17 cellular contexts compared by ENCODE assay signal in the genomic region with DNA sequence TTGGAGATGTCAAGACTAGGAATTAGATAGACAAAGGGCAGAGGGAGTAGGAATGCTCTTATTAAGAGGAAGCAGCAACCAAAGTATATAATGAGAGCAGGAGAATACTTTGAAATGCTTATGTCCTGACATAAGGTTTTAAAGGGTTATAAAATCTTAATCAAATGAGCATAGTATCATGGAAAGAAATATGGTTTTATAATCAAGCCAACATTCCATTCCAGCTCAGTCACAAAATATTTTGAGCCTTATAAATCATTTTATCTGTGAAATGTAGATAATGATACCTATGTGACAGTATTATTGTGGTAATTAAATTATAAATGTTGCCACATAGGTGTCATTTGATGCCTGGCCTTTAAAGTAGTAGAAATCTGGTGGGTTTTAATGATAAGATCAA. TPM values are rescaled to one million over a fixed set of nuclear protein-coding genes. Genes with fewer than 3 reads are reported as not detected.
A peak's percentile ranks its signal among the peaks of the same experiment; 100 is the strongest.
DNase-seq lines count a peak whose midpoint lies in the region; ATAC-seq, FAIRE-seq and TF ChIP-seq lines count a peak whose summit lies in the region.
"Had no signal": no experiment of that assay in that cellular context is flagged by ENCODE, and none has a peak within 500 bp of the region (broad histone marks: within the 10 kb centered on the region; RNA-seq: fewer than 3 reads in every experiment).

No MANE protein-coding gene starts in this region.

- H3K9ac ChIP-seq in HepG2 (ENCODE audit: insufficient read depth, low read depth, low read length) (no peak overlapping the region), endodermal cell (ENCODE audit: extremely low read depth, low read length, poor library complexity, severe bottlenecking) (no peak overlapping the region), liver (ENCODE audit: low read depth in 1 of 2, low read length in 2 of 2) (no peak overlapping the region)

- H3K79me2 ChIP-seq in HepG2 (ENCODE audit: insufficient read depth, low read length) = peaks cover 91% of the 10 kb centered on the region

- H3K36me3 ChIP-seq in HepG2 (replicated peaks in 1 of 2; ENCODE audit: control insufficient read depth in 1 of 2, insufficient read depth in 2 of 2, low read length in 2 of 2) (peaks cover 0 to 2% of the 10 kb centered on the region in 2 experiments; a peak in 2 of 5 replicates), right lobe of liver (no peaks in the 10 kb centered on the region), endodermal cell (ENCODE audit: control insufficient read depth, insufficient read depth, low read length) (no peaks in the 10 kb centered on the region), liver (ENCODE audit: control insufficient read depth in 4 of 4, insufficient read depth in 3 of 4, low read depth in 1 of 4, low read length in 3 of 4) (no peaks in the 10 kb centered on the region), tibial artery (no peaks in the 10 kb centered on the region)

- no peaks in the 10 kb centered on the region for H3K9me3 ChIP-seq in HepG2 (ENCODE audit: low read length)
- no peaks in the 10 kb centered on the region for H3K9me3 ChIP-seq in right lobe of liver
- no peaks in the 10 kb centered on the region for H3K9me3 ChIP-seq in endodermal cell (ENCODE audit: control insufficient read depth, low read length)
- H3K9me3 ChIP-seq in liver (ENCODE audit: control insufficient read depth in 4 of 4, low read length in 3 of 4) = no peaks in the 10 kb centered on the region
- H3K9me3 ChIP-seq in tibial artery = no peaks in the 10 kb centered on the region

- no peaks in the 10 kb centered on the region for H4K20me1 ChIP-seq in HepG2 (ENCODE audit: insufficient read depth, low read length)

- TF ChIP-seq POLR2A in HepG2 (IDR thresholded peaks at IDR 0.05; ENCODE audit: insufficient read depth in 1 of 2, low read depth in 2 of 2, low read length in 2 of 2) (no peak), right lobe of liver (IDR thresholded peaks at IDR 0.05) (no peak)

- no TSS peak for BruUV-seq in HepG2 (replicated peaks; lab: Mats Ljungman, UMichigan)

- no peak for TF ChIP-seq EP300 in HepG2 (IDR thresholded peaks at IDR 0.05; ENCODE audit: low read depth in 2 of 2, low read length in 2 of 2)
- TF ChIP-seq EP300 in HepG2 (CRISPR knock-in tag; IDR thresholded peaks at IDR 0.05; ENCODE audit: borderline replicate concordance) = no peak

- H3K36me3 Mint-ChIP-seq in endodermal cell (ENCODE audit: low read depth) = no peaks in the 10 kb centered on the region
- no peaks in the 10 kb centered on the region for H3K36me3 Mint-ChIP-seq in activated T-cell treated with anti-CD3 and anti-CD28 coated beads, Interleukin-2, amount 50 U/mL, for 72 hours (ENCODE audit: insufficient read depth in 2 of 2)

- no peak for DNase-seq in HepG2 (ENCODE audit: low spot score)
- DNase-seq in right lobe of liver = no peak
- DNase-seq in endodermal cell = no peak
- no peak for DNase-seq in tibial artery
- no peak for DNase-seq in activated T-cell treated with anti-CD3 and anti-CD28 coated beads, Interleukin-2, amount 50 U/mL, for 72 hours
- DNase-seq in DMS153 treated with DMSO at 0.1 percent for 48 hours (lab: John Stamatoyannopoulos, UW; ENCODE audit: unreplicated experiment) = no peak
- no peak for DNase-seq in iPS-NIHi11 (ENCODE audit: low spot score)
- DNase-seq: Kasumi-1, MV-4-11, NCI-H1417 treated with DMSO at 0.1 percent for 48 hours, NCI-H2029 treated with DMSO at 0.1 percent for 48 hours, NCI-H524, SHP77 had no signal

- H3K27ac Mint-ChIP-seq in endodermal cell = peak overlapping the region; percentile 19
- no peak overlapping the region for H3K27ac Mint-ChIP-seq in activated T-cell treated with anti-CD3 and anti-CD28 coated beads, Interleukin-2, amount 50 U/mL, for 72 hours

- H3K27me3 ChIP-seq in HepG2 (ENCODE audit: control insufficient read depth in 1 of 2, insufficient read depth in 2 of 2, low read length in 2 of 2) (no peaks in the 10 kb centered on the region), right lobe of liver (no peaks in the 10 kb centered on the region), endodermal cell (ENCODE audit: control insufficient read depth, insufficient read depth, low read length, poor library complexity, severe bottlenecking) (no peaks in the 10 kb centered on the region), liver (ENCODE audit: control insufficient read depth in 4 of 4, insufficient read depth in 4 of 4, low read length in 3 of 4) (no peaks in the 10 kb centered on the region), tibial artery (no peaks in the 10 kb centered on the region)

- intact Hi-C loops in HepG2 (cut with micrococcal nuclease; ENCODE audit: unreplicated experiment) (no loop called here), right lobe of liver (cut with DNase I) (no loop called here), tibial artery (cut with DNase I; ENCODE audit: low total_unique reads) (no loop called here)

- H3K27ac ChIP-seq in HepG2 (ENCODE audit: extremely low read length, insufficient read depth, low read length) (peak overlapping the region; percentile 45), right lobe of liver (no peak overlapping the region), endodermal cell (ENCODE audit: low read depth, low read length) (no peak overlapping the region), liver (ENCODE audit: low read depth in 1 of 2, low read length in 2 of 2) (peak overlapping the region; percentile 15 to 51), tibial artery (no peak overlapping the region)
- H3K27ac ChIP-seq: C4-2B had no signal

- H3K9me3 Mint-ChIP-seq in endodermal cell = no peaks in the 10 kb centered on the region
- no peaks in the 10 kb centered on the region for H3K9me3 Mint-ChIP-seq in activated T-cell treated with anti-CD3 and anti-CD28 coated beads, Interleukin-2, amount 50 U/mL, for 72 hours

- in situ Hi-C loops in HepG2 (cut with HindIII; ENCODE audit: extremely low pct_ligation_motif_present, low pct_unique_long_range_greater_than_20kb) = no loop called here

- no peak for TF ChIP-seq CTCF in HepG2 (CRISPR knock-in tag; IDR thresholded peaks at IDR 0.05)
- TF ChIP-seq CTCF in right lobe of liver (IDR thresholded peaks at IDR 0.05) = no peak
- no peak for TF ChIP-seq CTCF in endodermal cell (conservative IDR thresholded peaks at IDR 0.05)
- no peak for TF ChIP-seq CTCF in liver (IDR thresholded peaks at IDR 0.05; ENCODE audit: low read depth, low read length, missing input control)
- no peak for TF ChIP-seq CTCF in tibial artery (IDR thresholded peaks at IDR 0.05)

- peak overlapping the region; percentile 54 for H3K4me2 ChIP-seq in HepG2 (ENCODE audit: low read depth, low read length)

- H3K4me3 Mint-ChIP-seq in endodermal cell = no peak overlapping the region
- H3K4me3 Mint-ChIP-seq in activated T-cell treated with anti-CD3 and anti-CD28 coated beads, Interleukin-2, amount 50 U/mL, for 72 hours = no peak overlapping the region

- H3K4me1 ChIP-seq in HepG2 (ENCODE audit: insufficient read depth, low read length) (peaks cover 58% of the 10 kb centered on the region), right lobe of liver (peaks cover 0 to 20% (median 6%) of the 10 kb centered on the region in 4 donors), endodermal cell (ENCODE audit: control insufficient read depth, insufficient read depth, low read length) (peaks cover 4% of the 10 kb centered on the region), liver (ENCODE audit: control insufficient read depth in 4 of 4, insufficient read depth in 4 of 4, low read length in 3 of 4) (peaks cover 2 to 36% (median 18%) of the 10 kb centered on the region in 4 donors), tibial artery (no peaks in the 10 kb centered on the region)

- POLR2A ChIA-PET in HepG2 (lab: Yijun Ruan, JAX) = interaction anchor here (0.9 to 3.9 kb wide), 3 partner anchors 10 to 18 kb away, joined by 3 to 12 read pairs (median 3); a partner anchor contains a TSS

- no peak for TF ChIP-seq RAD21 in HepG2 (CRISPR knock-in tag; IDR thresholded peaks at IDR 0.05)
- TF ChIP-seq RAD21 in liver (IDR thresholded peaks at IDR 0.05) = no peak

- H3K4me3 ChIP-seq in HepG2 (replicated peaks in 1 of 3; ENCODE audit: insufficient read depth in 1 of 3, low read depth in 2 of 3, low read length in 3 of 3) (no peak overlapping the region), right lobe of liver (no peak overlapping the region), endodermal cell (ENCODE audit: low read length) (no peak overlapping the region), liver (ENCODE audit: low read depth in 1 of 3, low read length in 3 of 3) (no peak overlapping the region), tibial artery (no peak overlapping the region)

- H2AFZ ChIP-seq in HepG2 (ENCODE audit: low read length) = no peak overlapping the region

- ATAC-seq in HepG2 = no peak
- ATAC-seq in right lobe of liver = no peak
- no peak for ATAC-seq in activated T-cell treated with anti-CD3 and anti-CD28 coated beads, Interleukin-2, amount 50 U/mL, for 72 hours (replicated peaks in 1 of 2)

- no peaks in the 10 kb centered on the region for H3K27me3 Mint-ChIP-seq in endodermal cell (ENCODE audit: insufficient read depth)
- no peaks in the 10 kb centered on the region for H3K27me3 Mint-ChIP-seq in activated T-cell treated with anti-CD3 and anti-CD28 coated beads, Interleukin-2, amount 50 U/mL, for 72 hours (ENCODE audit: low read depth)

- H3K4me1 Mint-ChIP-seq in endodermal cell = peaks cover 21% of the 10 kb centered on the region
- H3K4me1 Mint-ChIP-seq in activated T-cell treated with anti-CD3 and anti-CD28 coated beads, Interleukin-2, amount 50 U/mL, for 72 hours (ENCODE audit: low read depth) = no peaks in the 10 kb centered on the region

- no peak for FAIRE-seq in HepG2 (lab: Jason Lieb, UNC)
- FAIRE-seq: A204.1, RCC 7860 had no signal

- CTCF ChIA-PET in HepG2 (lab: Yijun Ruan, JAX; ENCODE audit: low intra/inter-chr PET ratio, low total read pairs) = no interaction called here

RNA-seq across cellular contexts. Expression of a gene that starts 17.6 kb away (rescaled TPM):
- total RNA-seq in HepG2 (2016; rRNA removed; fragmentation: Illumina TruSeq; extraction: Trizol) (63.2 and 103 TPM in 2 replicates), right lobe of liver (10 to 100 TPM in 1 of 6 experiments, 1 to 10 TPM in 5; 2.1 to 12.1 (median 4.3) TPM), endodermal cell (1 to 10 TPM; 1.4 to 3.3 TPM), liver (10 to 100 TPM in 1 of 2 donors, 1 to 10 TPM in 1; 6.3 to 32.9 TPM)
- total RNA-seq in HepG2 (2016; cell fraction: cytosol; rRNA removed; fragmentation: Illumina TruSeq; extraction: Trizol; ENCODE audit: low read depth) = 11.8 and 12.1 TPM in 2 replicates
- total RNA-seq in HepG2 (2016; cell fraction: insoluble cytoplasmic fraction; rRNA removed; fragmentation: Illumina TruSeq; extraction: Trizol) = 61.2 and 118 TPM in 2 replicates
- total RNA-seq in HepG2 (2016; cell fraction: membrane; rRNA removed; fragmentation: Illumina TruSeq; extraction: Trizol) = 28.5 and 29.9 TPM in 2 replicates
- total RNA-seq in HepG2 (2016; cell fraction: nucleus; rRNA removed; fragmentation: Illumina TruSeq; extraction: Trizol) = 32.8 and 35.9 TPM in 2 replicates
- polyA plus RNA-seq in HepG2 (2011; rRNA removed) (62.8 and 95.9 TPM in 2 replicates), liver (1 to 10 TPM; 2.2 to 6.4 TPM)
- 80.4 and 85.1 TPM in 2 replicates for polyA plus RNA-seq in HepG2 (2011; cell fraction: cytosol; rRNA removed)
- polyA plus RNA-seq in HepG2 (2011; cell fraction: nucleus; rRNA removed) = 12.7 TPM in 2 replicates
- 72.6 and 115 TPM in 2 replicates for polyA plus RNA-seq in HepG2 (2012)
- 11.7 and 11.9 TPM in 2 replicates for polyA plus RNA-seq in HepG2 (2016; cell fraction: cytosol; fragmentation: Illumina TruSeq; extraction: Trizol; ENCODE audit: low read depth)
- 147 and 163 TPM in 2 replicates for polyA plus RNA-seq in HepG2 (2016; cell fraction: insoluble cytoplasmic fraction; fragmentation: Illumina TruSeq; extraction: Trizol; ENCODE audit: low read depth)
- polyA plus RNA-seq in HepG2 (2016; cell fraction: membrane; fragmentation: Illumina TruSeq; extraction: Trizol; ENCODE audit: low read depth) = 29.7 TPM in 2 replicates
- 39.4 and 45.5 TPM in 2 replicates for polyA plus RNA-seq in HepG2 (2016; cell fraction: nucleus; fragmentation: Illumina TruSeq; extraction: Trizol; ENCODE audit: insufficient read depth, low read depth)
- polyA minus RNA-seq in HepG2 (2011; rRNA and poly(A)+ RNA removed; ENCODE audit: low replicate concordance) = 83.5 TPM in 1 of 2 replicates, not detected in the other
- 44.0 and 47.1 TPM in 2 replicates for polyA minus RNA-seq in HepG2 (2011; cell fraction: cytosol; rRNA and poly(A)+ RNA removed)
- 39.8 and 52.0 TPM in 2 replicates for polyA minus RNA-seq in HepG2 (2011; cell fraction: nucleus; rRNA and poly(A)+ RNA removed)
- polyA plus RNA-seq in endodermal cell (2013, experiment 1 of 2) = 4.5 TPM
- 2.8 TPM for polyA plus RNA-seq in endodermal cell (2013, experiment 2 of 2)
- total RNA-seq in activated T-cell treated with anti-CD3 and anti-CD28 coated beads, Interleukin-2, amount 50 U/mL, for 72 hours = not detected

RNA-seq across cellular contexts. Expression of a gene that starts 39.8 kb away (rescaled TPM):
- total RNA-seq in HepG2 (2016; rRNA removed; fragmentation: Illumina TruSeq; extraction: Trizol) (0.07 and 0.11 TPM in 2 replicates), right lobe of liver (under 1 TPM in 3 of 6 experiments, not detected in 3; 0.12 to 0.31 (median 0.22) TPM), endodermal cell (under 1 TPM in 1 of 2 donors, not detected in 1; 0.18 TPM), liver (under 1 TPM; 0.14 to 0.25 TPM)
- total RNA-seq in HepG2 (2016; cell fraction: cytosol; rRNA removed; fragmentation: Illumina TruSeq; extraction: Trizol; ENCODE audit: low read depth) = not detected in 2 replicates
- total RNA-seq in HepG2 (2016; cell fraction: insoluble cytoplasmic fraction; rRNA removed; fragmentation: Illumina TruSeq; extraction: Trizol) = 0.06 and 0.07 TPM in 2 replicates
- 0.06 and 0.07 TPM in 2 replicates for total RNA-seq in HepG2 (2016; cell fraction: membrane; rRNA removed; fragmentation: Illumina TruSeq; extraction: Trizol)
- 0.25 and 0.34 TPM in 2 replicates for total RNA-seq in HepG2 (2016; cell fraction: nucleus; rRNA removed; fragmentation: Illumina TruSeq; extraction: Trizol)
- polyA plus RNA-seq in HepG2 (2011; rRNA removed) (0.05 and 0.12 TPM in 2 replicates), liver (under 1 TPM; 0.02 to 0.08 TPM)
- polyA plus RNA-seq in HepG2 (2011; cell fraction: cytosol; rRNA removed) = 0.03 TPM in 1 of 2 replicates, not detected in the other
- polyA plus RNA-seq in HepG2 (2011; cell fraction: nucleus; rRNA removed) = 0.23 and 0.24 TPM in 2 replicates
- polyA plus RNA-seq in HepG2 (2012) = 0.15 and 0.21 TPM in 2 replicates
- polyA plus RNA-seq in HepG2 (2016; cell fraction: cytosol; fragmentation: Illumina TruSeq; extraction: Trizol; ENCODE audit: low read depth) = not detected in 2 replicates
- 0.12 TPM in 1 of 2 replicates, not detected in the other for polyA plus RNA-seq in HepG2 (2016; cell fraction: insoluble cytoplasmic fraction; fragmentation: Illumina TruSeq; extraction: Trizol; ENCODE audit: low read depth)
- polyA plus RNA-seq in HepG2 (2016; cell fraction: membrane; fragmentation: Illumina TruSeq; extraction: Trizol; ENCODE audit: low read depth) = 0.03 TPM in 1 of 2 replicates, not detected in the other
- 0.59 and 0.79 TPM in 2 replicates for polyA plus RNA-seq in HepG2 (2016; cell fraction: nucleus; fragmentation: Illumina TruSeq; extraction: Trizol; ENCODE audit: insufficient read depth, low read depth)
- not detected in 2 replicates for polyA minus RNA-seq in HepG2 (2011; rRNA and poly(A)+ RNA removed; ENCODE audit: low replicate concordance)
- polyA minus RNA-seq in HepG2 (2011; cell fraction: cytosol; rRNA and poly(A)+ RNA removed) = not detected in 2 replicates
- 0.77 and 1.1 TPM in 2 replicates for polyA minus RNA-seq in HepG2 (2011; cell fraction: nucleus; rRNA and poly(A)+ RNA removed)
- 0.07 TPM for polyA plus RNA-seq in endodermal cell (2013, experiment 1 of 2)
- polyA plus RNA-seq in endodermal cell (2013, experiment 2 of 2) = 0.12 TPM
- not detected for total RNA-seq in activated T-cell treated with anti-CD3 and anti-CD28 coated beads, Interleukin-2, amount 50 U/mL, for 72 hours

Comparison
In these comparisons a context has a peak if more than half of its experiments do, and no peak if none do; other contexts are left out.
1. H3K27ac ChIP-seq: peak in HepG2 (single experiment) and liver (2 of 2); none in right lobe of liver (0 of 3), endodermal cell (single experiment) and tibial artery (0 of 2).